Comparison of ENCODE assay signal across 9 cellular contexts in genomic region chr3:72820405-72820804, GRCh38. TPM values are rescaled to one million over a fixed set of nuclear protein-coding genes. Genes with fewer than 3 reads are reported as not detected.
DNase-seq lines count a peak whose midpoint lies in the region; ATAC-seq, FAIRE-seq and TF ChIP-seq lines count a peak whose summit lies in the region.
"Had no signal": no experiment of that assay in that cellular context is flagged by ENCODE, and none has a peak within 500 bp of the region (broad histone marks: within the 10 kb centered on the region; RNA-seq: fewer than 3 reads in every experiment).

No MANE protein-coding gene starts in this region.

- DNase-seq in EL, result peak; percentile 52
- peak; percentile 17 for DNase-seq in NCI-H226
- DNase-seq in pancreas, result peak in 3 of 6 donors; percentile 51 to 64 (median 63)
- no peak for DNase-seq in HEK293T (ENCODE audit: extremely low spot score)
- DNase-seq in stimulated activated CD4-positive, alpha-beta T cell treated with anti-CD3 and anti-CD28 coated beads, Interleukin-2, amount 100 ng/mL, for 48 hours, result no peak

- H3K27ac ChIP-seq in duodenal mucosa (ENCODE audit: low read depth, low read length) (no peak overlapping the region), pancreas (peak overlapping the region in 2 of 4 donors; percentile 38 to 65)
- H3K27ac ChIP-seq: cardiac muscle cell had no signal

- intact Hi-C loops in pancreas (cut with DNase I), result no loop called here

- H3K9me3 ChIP-seq in duodenal mucosa (ENCODE audit: control insufficient read depth in 1 of 2, low read length in 2 of 2) (no peaks in the 10 kb centered on the region), pancreas (no peaks in the 10 kb centered on the region)

- H3K4me3 ChIP-seq in duodenal mucosa (ENCODE audit: low read depth in 1 of 2, low read length in 2 of 2) (peak overlapping the region; percentile 33 to 34), pancreas (no peak overlapping the region)
- H3K4me3 ChIP-seq: cardiac muscle cell had no signal

- H3K36me3 ChIP-seq in duodenal mucosa (ENCODE audit: control insufficient read depth in 1 of 2, insufficient read depth in 2 of 2, low read length in 2 of 2) (peaks cover 0 to 3% of the 10 kb centered on the region in 2 donors), pancreas (no peaks in the 10 kb centered on the region)
- H3K36me3 ChIP-seq: cardiac muscle cell had no signal

- FAIRE-seq in pancreas (lab: Jason Lieb, UNC), result peak; percentile 81

- ATAC-seq in pancreas (peak; percentile 62 to 77 (median 74)), GM19397 (IDR thresholded peaks at IDR 0.05; ENCODE audit: unreplicated experiment) (no peak), GM19023 (IDR thresholded peaks at IDR 0.05; ENCODE audit: unreplicated experiment) (no peak)

- CTCF ChIA-PET in HEK293T (lab: Yijun Ruan, JAX), result interaction anchor here (0.6 to 1.3 kb wide), 3 partner anchors 153 to 1109 kb away, joined by 3 to 5 read pairs (median 3); no protein-coding TSS in a partner anchor

- H3K27me3 ChIP-seq in duodenal mucosa (ENCODE audit: control insufficient read depth in 1 of 2, insufficient read depth in 2 of 2, low read length in 2 of 2) (no peaks in the 10 kb centered on the region), pancreas (no peaks in the 10 kb centered on the region)
- H3K27me3 ChIP-seq: cardiac muscle cell had no signal

- peaks cover 37 to 40% of the 10 kb centered on the region in 2 donors for H3K4me1 ChIP-seq in duodenal mucosa (ENCODE audit: control insufficient read depth in 1 of 2, insufficient read depth in 2 of 2, low read length in 2 of 2)
- peaks cover 27 to 47% (median 30%) of the 10 kb centered on the region in 3 donors for H3K4me1 ChIP-seq in pancreas

- TF ChIP-seq CTCF in pancreas (IDR thresholded peaks at IDR 0.05), result no peak

- no peak overlapping the region for H3K9ac ChIP-seq in duodenal mucosa (ENCODE audit: low read depth in 1 of 2, low read length in 2 of 2)

- POLR2A ChIA-PET in HEK293T (lab: Yijun Ruan, JAX), result no interaction called here

TF ChIP-seq in HEK293T, 16 proteins besides CTCF, POLR2A, EP300 and RAD21:
- TF ChIP-seq SUZ12 (IDR thresholded peaks at IDR 0.05), result no peak

RNA-seq across cellular contexts. Expression of gene SHQ1, which starts 27.8 kb away (rescaled TPM):
- total RNA-seq in pancreas, result 10 to 100 TPM in 2 of 6 donors, 1 to 10 TPM in 4; 5.5 to 13.4 (median 8.9) TPM
- polyA plus RNA-seq in pancreas, result 1 to 10 TPM; 4.1 to 7.1 TPM

Comparison
In these comparisons a context has a peak if more than half of its experiments do, and no peak if none do; other contexts are left out.
1. DNase-seq: peak in EL (single experiment) and NCI-H226 (single experiment); none in HEK293T (single experiment) and stimulated activated CD4-positive, alpha-beta T cell treated with anti-CD3 and anti-CD28 coated beads, Interleukin-2, amount 100 ng/mL, for 48 hours (0 of 2).
2. H3K4me3 ChIP-seq: peak in duodenal mucosa (2 of 2); none in pancreas (0 of 4).
3. ATAC-seq: peak in pancreas (4 of 4); none in GM19397 (single experiment) and GM19023 (single experiment).